ENCODE assay signal across 6 cellular contexts in the genomic region with DNA sequence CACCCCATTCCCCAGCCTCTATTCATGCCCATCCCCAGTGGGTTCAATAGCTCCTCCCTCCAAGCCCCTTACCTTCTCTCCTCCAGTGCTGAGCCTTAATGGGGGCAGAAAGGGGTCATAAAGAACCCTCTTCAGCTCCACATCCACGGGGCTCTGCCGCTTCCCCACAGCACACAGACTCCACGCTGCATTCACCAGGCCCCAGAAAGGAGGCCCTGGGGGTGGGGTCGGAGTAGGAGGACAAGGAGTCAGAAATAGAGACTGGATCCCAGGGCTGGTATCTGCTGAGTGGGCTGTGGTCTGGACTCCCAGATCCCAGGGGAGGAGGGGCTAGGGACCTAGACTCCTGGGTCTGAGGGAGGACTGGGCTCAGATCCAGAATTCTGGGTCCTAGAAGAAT. TPM values are rescaled to one million over a fixed set of nuclear protein-coding genes. Genes with fewer than 3 reads are reported as not detected.
A peak's percentile ranks its signal among the peaks of the same experiment; 100 is the strongest.
DNase-seq lines count a peak whose midpoint lies in the region; ATAC-seq and TF ChIP-seq lines count a peak whose summit lies in the region.

No MANE protein-coding gene starts in this region.

- H3K4me3 ChIP-seq in breast epithelium (peak overlapping the region in 2 of 3 donors; percentile 57 to 68), iPS DF 6.9 (ENCODE audit: low read length) (peak overlapping the region; percentile 14; the same call in 1 of the 2 replicates), MG63 (no peak overlapping the region)

- H3K27ac Mint-ChIP-seq in MCF 10A (ENCODE audit: low read depth, unreplicated experiment), result no peak overlapping the region

- H3K27me3 Mint-ChIP-seq in MCF 10A (ENCODE audit: insufficient read depth, unreplicated experiment), result peaks cover 10% of the 10 kb centered on the region

- no CpG with 5 or more reads among the region's 4 CpGs for WGBS in iPS DF 6.9 (ENCODE audit: insufficient coverage, insufficient read length)

- no peak for DNase-seq in breast epithelium (ENCODE audit: low spot score in 2 of 2)
- no peak for DNase-seq in MCF 10A (ENCODE audit: unreplicated experiment)
- no peak for DNase-seq in iPS DF 6.9 (ENCODE audit: low read depth, low spot score)
- DNase-seq in MG63, result no peak

- no peak overlapping the region for H3K4me3 Mint-ChIP-seq in MCF 10A (ENCODE audit: unreplicated experiment)

- H3K9me3 Mint-ChIP-seq in MCF 10A (ENCODE audit: unreplicated experiment), result no peaks in the 10 kb centered on the region

- TF ChIP-seq POLR2A in breast epithelium (IDR thresholded peaks at IDR 0.05), result no peak

- POLR2A ChIA-PET in MCF 10A (lab: Yijun Ruan, JAX), result interaction anchor here (0.8 to 2.4 kb wide), 2 partner anchors 26 to 58 kb away, joined by 3 to 22 read pairs; a partner anchor contains a TSS

- H3K4me1 ChIP-seq in breast epithelium, result peaks cover 0 to 4% of the 10 kb centered on the region in 2 donors
- 0 out of 2 replicates have a peak, but pooled peaks cover 3% of the 10 kb centered on the region for H3K4me1 ChIP-seq in iPS DF 6.9 (ENCODE audit: control insufficient read depth, insufficient read depth, low read length)

- BruUV-seq in MCF 10A (replicated peaks; lab: Mats Ljungman, UMichigan), result no TSS peak

- CTCF ChIA-PET in MCF 10A (lab: Yijun Ruan, JAX), result interaction anchor here (2.0 kb wide), 1 partner anchor 144 kb away, joined by 12 read pairs; no protein-coding TSS in a partner anchor

- no peak overlapping the region for H3K27ac ChIP-seq in breast epithelium
- H3K27ac ChIP-seq in iPS DF 6.9 (ENCODE audit: low read length), result no peak overlapping the region
- peak overlapping the region; percentile 99 for H3K27ac ChIP-seq in temporal lobe (ENCODE audit: low read depth, low read length)

- H3K9me3 ChIP-seq in breast epithelium (no peaks in the 10 kb centered on the region), iPS DF 6.9 (ENCODE audit: control insufficient read depth, insufficient read depth, low read length) (no peaks in the 10 kb centered on the region), MG63 (no peaks in the 10 kb centered on the region)

- intact Hi-C loops in breast epithelium (cut with DNase I; ENCODE audit: low total_unique reads), result loop anchor here (5.0 kb wide), 1 partner anchor 1123 kb away; a partner anchor contains a TSS
- intact Hi-C loops in MCF 10A (cut with micrococcal nuclease), result no loop called here

- TF ChIP-seq CTCF in breast epithelium (IDR thresholded peaks at IDR 0.05) (no peak), MCF 10A (IDR thresholded peaks at IDR 0.05; ENCODE audit: unreplicated experiment) (no peak)

- H3K36me3 ChIP-seq in breast epithelium, result no peaks in the 10 kb centered on the region
- no peaks in the 10 kb centered on the region for H3K36me3 ChIP-seq in iPS DF 6.9 (ENCODE audit: control insufficient read depth, insufficient read depth, low read length)
- no peaks in the 10 kb centered on the region for H3K36me3 ChIP-seq in MG63

- H3K27me3 ChIP-seq in breast epithelium (no peaks in the 10 kb centered on the region), iPS DF 6.9 (ENCODE audit: control insufficient read depth, insufficient read depth, low read length) (no peaks in the 10 kb centered on the region), MG63 (peaks cover 13% of the 10 kb centered on the region)

- ATAC-seq in GM21825 (IDR thresholded peaks at IDR 0.05; ENCODE audit: unreplicated experiment), result no peak

- H3K4me1 Mint-ChIP-seq in MCF 10A (ENCODE audit: insufficient read depth, unreplicated experiment), result peaks cover 24% of the 10 kb centered on the region

- no peaks in the 10 kb centered on the region for H3K36me3 Mint-ChIP-seq in MCF 10A (ENCODE audit: insufficient read depth, unreplicated experiment)

RNA-seq across cellular contexts. Expression of a gene that starts 1.6 kb away (rescaled TPM):
- total RNA-seq in breast epithelium (10 to 100 TPM in 1 of 3 donors, 1 to 10 TPM in 2; 2.2 to 14.2 (median 9.8) TPM), MCF 10A (2022) (2.6 and 2.9 TPM in 2 replicates), temporal lobe (5.2 TPM)
- 1.3 TPM in 1 of 2 replicates, not detected in the other for total RNA-seq in MG63 (2014; rRNA removed; shearing (Covaris generic); ENCODE audit: low replicate concordance)

RNA-seq across cellular contexts. Expression of a gene that starts 7.2 kb away (rescaled TPM):
- 10 to 100 TPM in 1 of 3 donors, 1 to 10 TPM in 2; 3.9 to 10.8 (median 5.0) TPM for total RNA-seq in breast epithelium
- 0.25 and 0.56 TPM in 2 replicates for total RNA-seq in MCF 10A (2022)
- 3.0 TPM for total RNA-seq in temporal lobe
- 9.3 and 14.5 TPM in 2 replicates for total RNA-seq in MG63 (2014; rRNA removed; shearing (Covaris generic); ENCODE audit: low replicate concordance)

RNA-seq across cellular contexts. Expression of a gene that starts 25.0 kb away (rescaled TPM):
- total RNA-seq in breast epithelium (10 to 100 TPM in 2 of 3 donors, 1 to 10 TPM in 1; 7.4 to 10.8 (median 10.5) TPM), MCF 10A (2022) (16.3 and 18.2 TPM in 2 replicates), temporal lobe (9.6 TPM)
- total RNA-seq in MG63 (2014; rRNA removed; shearing (Covaris generic); ENCODE audit: low replicate concordance), result 6.7 and 8.6 TPM in 2 replicates

RNA-seq across cellular contexts. Expression of a gene that starts 25.4 kb away (rescaled TPM):
- total RNA-seq in breast epithelium (1,000 to 10,000 TPM; 1,880 to 2,937 (median 2,507) TPM), MCF 10A (2022) (1,536 and 1,736 TPM in 2 replicates), temporal lobe (903 TPM)
- total RNA-seq in MG63 (2014; rRNA removed; shearing (Covaris generic); ENCODE audit: low replicate concordance), result 3,057 and 3,727 TPM in 2 replicates

RNA-seq across cellular contexts. Expression of a gene that starts 28.5 kb away (rescaled TPM):
- total RNA-seq in breast epithelium (1 to 10 TPM in 2 of 3 donors, under 1 TPM in 1; 0.64 to 2.9 (median 2.6) TPM), MCF 10A (2022) (0.17 TPM in 1 of 2 replicates, not detected in the other), temporal lobe (not detected)
- not detected in 2 replicates for total RNA-seq in MG63 (2014; rRNA removed; shearing (Covaris generic); ENCODE audit: low replicate concordance)
